1 cellular context compared by ENCODE assay signal in genomic region chr11:43311791-43312607, GRCh38.
TF ChIP-seq lines count a peak whose summit lies in the region.

Gene API5, plus strand, starts transcription at chr11:43311996. Its CDS starts 132 bp downstream, at chr11:43312128.

TF ChIP-seq in WTC11, 78 proteins besides CTCF, POLR2A, EP300 and RAD21 (continued from another document):
- TF ChIP-seq, protein P1, sequence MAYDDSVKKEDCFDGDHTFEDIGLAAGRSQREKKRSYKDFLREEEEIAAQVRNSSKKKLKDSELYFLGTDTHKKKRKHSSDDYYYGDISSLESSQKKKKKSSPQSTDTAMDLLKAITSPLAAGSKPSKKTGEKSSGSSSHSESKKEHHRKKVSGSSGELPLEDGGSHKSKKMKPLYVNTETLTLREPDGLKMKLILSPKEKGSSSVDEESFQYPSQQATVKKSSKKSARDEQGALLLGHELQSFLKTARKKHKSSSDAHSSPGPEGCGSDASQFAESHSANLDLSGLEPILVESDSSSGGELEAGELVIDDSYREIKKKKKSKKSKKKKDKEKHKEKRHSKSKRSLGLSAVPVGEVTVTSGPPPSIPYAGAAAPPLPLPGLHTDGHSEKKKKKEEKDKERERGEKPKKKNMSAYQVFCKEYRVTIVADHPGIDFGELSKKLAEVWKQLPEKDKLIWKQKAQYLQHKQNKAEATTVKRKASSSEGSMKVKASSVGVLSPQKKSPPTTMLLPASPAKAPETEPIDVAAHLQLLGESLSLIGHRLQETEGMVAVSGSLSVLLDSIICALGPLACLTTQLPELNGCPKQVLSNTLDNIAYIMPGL (CRISPR knock-in tag; IDR thresholded peaks at IDR 0.05), result peak; percentile 83; the same call in 1 of the 2 replicates
- TF ChIP-seq FOXK1 (CRISPR knock-in tag; IDR thresholded peaks at IDR 0.05) (peak; percentile 92), NFATC4 (CRISPR knock-in tag; IDR thresholded peaks at IDR 0.05) (no peak), GABPB1 (CRISPR knock-in tag; IDR thresholded peaks at IDR 0.05) (peak; percentile 55; the same call in 1 of the 2 replicates), MYBL2 (CRISPR knock-in tag; IDR thresholded peaks at IDR 0.05) (peak; percentile 37; the same call in 1 of the 2 replicates), E2F4 (CRISPR knock-in tag; IDR thresholded peaks at IDR 0.05; ENCODE audit: borderline replicate concordance, low read depth) (no peak), TEAD1 (CRISPR knock-in tag; IDR thresholded peaks at IDR 0.05) (no peak), ZNF138 (CRISPR knock-in tag; conservative IDR thresholded peaks at IDR 0.05) (no peak), KAT7 (CRISPR knock-in tag; IDR thresholded peaks at IDR 0.05; ENCODE audit: borderline replicate concordance) (peak; percentile 53; the same call in 1 of the 2 replicates), ZNF416 (CRISPR knock-in tag; IDR thresholded peaks at IDR 0.05) (no peak), NFYB (CRISPR knock-in tag; conservative IDR thresholded peaks at IDR 0.05; ENCODE audit: low read depth) (no peak), ESRRA (CRISPR knock-in tag; IDR thresholded peaks at IDR 0.05; ENCODE audit: borderline replicate concordance) (peak; percentile 62; the same call in 1 of the 2 replicates), SMAD4 (CRISPR knock-in tag; IDR thresholded peaks at IDR 0.05) (no peak), USF1 (CRISPR knock-in tag; IDR thresholded peaks at IDR 0.05) (peak; percentile 27; the same call in 1 of the 2 replicates), EMX1 (CRISPR knock-in tag; IDR thresholded peaks at IDR 0.05) (no peak), ZNF423 (CRISPR knock-in tag; IDR thresholded peaks at IDR 0.05) (no peak), ATF2 (CRISPR knock-in tag; IDR thresholded peaks at IDR 0.05; ENCODE audit: borderline replicate concordance, low read depth) (no peak), RORB (CRISPR knock-in tag; IDR thresholded peaks at IDR 0.05) (no peak), ATF1 (CRISPR knock-in tag; IDR thresholded peaks at IDR 0.05) (no peak)
- TF ChIP-seq, protein P2, sequence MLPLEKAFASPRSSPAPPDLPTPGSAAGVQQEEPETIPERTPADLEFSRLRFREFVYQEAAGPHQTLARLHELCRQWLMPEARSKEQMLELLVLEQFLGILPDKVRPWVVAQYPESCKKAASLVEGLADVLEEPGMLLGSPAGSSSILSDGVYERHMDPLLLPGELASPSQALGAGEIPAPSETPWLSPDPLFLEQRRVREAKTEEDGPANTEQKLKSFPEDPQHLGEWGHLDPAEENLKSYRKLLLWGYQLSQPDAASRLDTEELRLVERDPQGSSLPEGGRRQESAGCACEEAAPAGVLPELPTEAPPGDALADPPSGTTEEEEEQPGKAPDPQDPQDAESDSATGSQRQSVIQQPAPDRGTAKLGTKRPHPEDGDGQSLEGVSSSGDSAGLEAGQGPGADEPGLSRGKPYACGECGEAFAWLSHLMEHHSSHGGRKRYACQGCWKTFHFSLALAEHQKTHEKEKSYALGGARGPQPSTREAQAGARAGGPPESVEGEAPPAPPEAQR (CRISPR knock-in tag; IDR thresholded peaks at IDR 0.05), result no peak
- TF ChIP-seq, protein P3, sequence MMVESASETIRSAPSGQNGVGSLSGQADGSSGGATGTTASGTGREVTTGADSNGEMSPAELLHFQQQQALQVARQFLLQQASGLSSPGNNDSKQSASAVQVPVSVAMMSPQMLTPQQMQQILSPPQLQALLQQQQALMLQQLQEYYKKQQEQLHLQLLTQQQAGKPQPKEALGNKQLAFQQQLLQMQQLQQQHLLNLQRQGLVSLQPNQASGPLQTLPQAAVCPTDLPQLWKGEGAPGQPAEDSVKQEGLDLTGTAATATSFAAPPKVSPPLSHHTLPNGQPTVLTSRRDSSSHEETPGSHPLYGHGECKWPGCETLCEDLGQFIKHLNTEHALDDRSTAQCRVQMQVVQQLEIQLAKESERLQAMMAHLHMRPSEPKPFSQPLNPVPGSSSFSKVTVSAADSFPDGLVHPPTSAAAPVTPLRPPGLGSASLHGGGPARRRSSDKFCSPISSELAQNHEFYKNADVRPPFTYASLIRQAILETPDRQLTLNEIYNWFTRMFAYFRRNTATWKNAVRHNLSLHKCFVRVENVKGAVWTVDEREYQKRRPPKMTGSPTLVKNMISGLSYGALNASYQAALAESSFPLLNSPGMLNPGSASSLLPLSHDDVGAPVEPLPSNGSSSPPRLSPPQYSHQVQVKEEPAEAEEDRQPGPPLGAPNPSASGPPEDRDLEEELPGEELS (CRISPR knock-in tag; IDR thresholded peaks at IDR 0.05), result no peak
